ENCODE assay signal across 20 cellular contexts in genomic region chr2:23299796-23300195, GRCh38.
DNase-seq lines count a peak whose midpoint lies in the region; TF ChIP-seq lines count a peak whose summit lies in the region.
"Had no signal": no experiment of that assay in that cellular context is flagged by ENCODE, and none has a peak within 500 bp of the region (broad histone marks: within the 10 kb centered on the region; RNA-seq: fewer than 3 reads in every experiment).

No MANE protein-coding gene starts in this region.

- H3K27me3 ChIP-seq in A673 (replicated peaks; ENCODE audit: insufficient read depth, low read depth, low read length, poor library complexity), result peaks cover 19% of the 10 kb centered on the region
- H3K27me3 ChIP-seq in neural progenitor cell, result no peaks in the 10 kb centered on the region

- no peak overlapping the region for H2AFZ ChIP-seq in neural progenitor cell (replicated peaks)
- H2AFZ ChIP-seq: GM23248 had no signal

- no peak overlapping the region for H3K4me2 ChIP-seq in neural progenitor cell
- H3K4me2 ChIP-seq: A549 had no signal

- intact Hi-C loops in A673 (cut with micrococcal nuclease; ENCODE audit: unreplicated experiment), result no loop called here

- H4K20me1 ChIP-seq in neural progenitor cell (ENCODE audit: low read depth), result no peaks in the 10 kb centered on the region

- H3K36me3 ChIP-seq in A673 (ENCODE audit: insufficient read depth, low read length, poor library complexity, severe bottlenecking) (no peaks in the 10 kb centered on the region), HEK293 (ENCODE audit: control insufficient read depth in 2 of 2, insufficient read depth in 1 of 2, low read length in 2 of 2) (no peaks in the 10 kb centered on the region), neural progenitor cell (no peaks in the 10 kb centered on the region)

- H3F3A ChIP-seq in neural progenitor cell (ENCODE audit: low read depth), result no peaks in the 10 kb centered on the region

- H3K4me1 Mint-ChIP-seq in neural progenitor cell (peaks cover 24% of the 10 kb centered on the region), mesothelial cell of epicardium (peaks cover 37% of the 10 kb centered on the region)
- H3K4me1 Mint-ChIP-seq: CD4-positive, CD25-positive, alpha-beta regulatory T cell had no signal

- no peak overlapping the region for H3K4me3 Mint-ChIP-seq in neural progenitor cell
- H3K4me3 Mint-ChIP-seq in mesothelial cell of epicardium, result no peak overlapping the region
- H3K4me3 Mint-ChIP-seq: CD4-positive, CD25-positive, alpha-beta regulatory T cell; CD8-positive, alpha-beta T cell had no signal

- CTCF ChIA-PET in A673 (lab: Charles Lee) (no interaction called here), HEK293 (lab: Yijun Ruan, JAX) (no interaction called here)

- no peaks in the 10 kb centered on the region for H3K9me3 Mint-ChIP-seq in neural progenitor cell
- H3K9me3 Mint-ChIP-seq in mesothelial cell of epicardium, result no peaks in the 10 kb centered on the region
- H3K9me3 Mint-ChIP-seq: CD8-positive, alpha-beta T cell had no signal

- H3K27ac Mint-ChIP-seq in neural progenitor cell, result peak overlapping the region; percentile 80
- no peak overlapping the region for H3K27ac Mint-ChIP-seq in mesothelial cell of epicardium
- H3K27ac Mint-ChIP-seq: CD4-positive, CD25-positive, alpha-beta regulatory T cell; CD8-positive, alpha-beta T cell had no signal

- H3K27me3 Mint-ChIP-seq in neural progenitor cell (ENCODE audit: insufficient read depth, low read depth) (peaks cover 11% of the 10 kb centered on the region), mesothelial cell of epicardium (ENCODE audit: low read depth) (no peaks in the 10 kb centered on the region)

- H3K79me2 ChIP-seq in neural progenitor cell (ENCODE audit: low read depth), result no peaks in the 10 kb centered on the region

- no peak overlapping the region for H3K9ac ChIP-seq in neural progenitor cell
- H3K9ac ChIP-seq: GM23248 had no signal

- H3K4me3 ChIP-seq in A673 (ENCODE audit: low read depth, low read length, poor library complexity, severe bottlenecking) (no peak overlapping the region), HEK293 (ENCODE audit: low read depth, low read length) (no peak overlapping the region), neural progenitor cell (no peak overlapping the region)
- H3K4me3 ChIP-seq: A549, GM12878, GM23248 had no signal

- H3K4me1 ChIP-seq in A673 (ENCODE audit: insufficient read depth, low read length, poor library complexity, severe bottlenecking), result peaks cover 4% of the 10 kb centered on the region
- H3K4me1 ChIP-seq in HEK293 (ENCODE audit: control insufficient read depth, insufficient read depth, low read length), result no peaks in the 10 kb centered on the region
- H3K4me1 ChIP-seq in neural progenitor cell, result no peaks in the 10 kb centered on the region
- H3K4me1 ChIP-seq: A549, Caco-2 had no signal

- H3K36me3 Mint-ChIP-seq in neural progenitor cell (no peaks in the 10 kb centered on the region), mesothelial cell of epicardium (no peaks in the 10 kb centered on the region)
- H3K36me3 Mint-ChIP-seq: CD4-positive, CD25-positive, alpha-beta regulatory T cell; CD8-positive, alpha-beta T cell had no signal

- BruUV-seq in A673 (replicated peaks; lab: Mats Ljungman, UMichigan), result no TSS peak

- POLR2A ChIA-PET in A673 (lab: Charles Lee; ENCODE audit: low non-redundant PET) (interaction anchor here (0.5 kb wide), 1 partner anchor 193 kb away, joined by 3 read pairs; no protein-coding TSS in a partner anchor), HEK293 (lab: Yijun Ruan, JAX) (no interaction called here)

- no peaks in the 10 kb centered on the region for H3K9me3 ChIP-seq in A673 (ENCODE audit: low read depth, low read length, poor library complexity, severe bottlenecking)
- no peaks in the 10 kb centered on the region for H3K9me3 ChIP-seq in HEK293 (ENCODE audit: control insufficient read depth, insufficient read depth, low read depth, low read length)
- no peaks in the 10 kb centered on the region for H3K9me3 ChIP-seq in neural progenitor cell (ENCODE audit: low read depth)
- H3K9me3 ChIP-seq: A549, Caco-2 had no signal

- H3K27ac ChIP-seq in A673 (ENCODE audit: low read depth, low read length, poor library complexity, severe bottlenecking) (no peak overlapping the region), HEK293 (ENCODE audit: extremely low read depth, low read depth, low read length) (no peak overlapping the region), neural progenitor cell (no peak overlapping the region)
- H3K27ac ChIP-seq: A549, C4-2B, GM23248 had no signal

- TF ChIP-seq CTCF in A673 (conservative IDR thresholded peaks at IDR 0.05; ENCODE audit: low read depth, low read length) (no peak), HEK293 (tag by site-specific recombination; IDR thresholded peaks at IDR 0.05) (no peak), neural progenitor cell (IDR thresholded peaks at IDR 0.05) (no peak), mesothelial cell of epicardium (IDR thresholded peaks at IDR 0.05; ENCODE audit: unreplicated experiment) (no peak)

- DNase-seq in A673 (ENCODE audit: low spot score) (peak; percentile 46), NCI-H2227 treated with DMSO at 0.1 percent for 48 hours (lab: John Stamatoyannopoulos, UW) (peak; percentile 30), neural progenitor cell (ENCODE audit: low spot score) (no peak), iPS-NIHi11 (ENCODE audit: low spot score) (no peak), occipital lobe (lab: John Stamatoyannopoulos, UW) (no peak), mesothelial cell of epicardium (ENCODE audit: low spot score in 2 of 2, unreplicated experiment in 2 of 2) (no peak), MV-4-11 (lab: John Stamatoyannopoulos, UW) (no peak)
- DNase-seq: 8988T; Caco-2; CD4-positive, CD25-positive, alpha-beta regulatory T cell; CD8-positive, alpha-beta T cell; DMS153; DND-41; GM23248; H7; HCEC 1CT had no signal

TF ChIP-seq in HEK293, 187 proteins besides CTCF, POLR2A, EP300 and RAD21:
- TF ChIP-seq ZIC2 (tag by site-specific recombination; IDR thresholded peaks at IDR 0.05) (0 out of 2 replicates have a peak, but pooled peaks have one; percentile 17), GLI2 (tag by site-specific recombination; IDR thresholded peaks at IDR 0.05; ENCODE audit: borderline replicate concordance, low read depth) (no peak), ZNF335 (tag by site-specific recombination; conservative IDR thresholded peaks at IDR 0.05) (no peak)

Comparison
In these comparisons a context has a peak if more than half of its experiments do, and no peak if none do; other contexts are left out.
1. DNase-seq: peak in A673 (single experiment) and NCI-H2227 treated with DMSO at 0.1 percent for 48 hours (single experiment); none in neural progenitor cell (single experiment), iPS-NIHi11 (single experiment), occipital lobe (single experiment), mesothelial cell of epicardium (0 of 2) and MV-4-11 (single experiment).